1 cellular context compared by ENCODE assay signal in the genomic region with DNA sequence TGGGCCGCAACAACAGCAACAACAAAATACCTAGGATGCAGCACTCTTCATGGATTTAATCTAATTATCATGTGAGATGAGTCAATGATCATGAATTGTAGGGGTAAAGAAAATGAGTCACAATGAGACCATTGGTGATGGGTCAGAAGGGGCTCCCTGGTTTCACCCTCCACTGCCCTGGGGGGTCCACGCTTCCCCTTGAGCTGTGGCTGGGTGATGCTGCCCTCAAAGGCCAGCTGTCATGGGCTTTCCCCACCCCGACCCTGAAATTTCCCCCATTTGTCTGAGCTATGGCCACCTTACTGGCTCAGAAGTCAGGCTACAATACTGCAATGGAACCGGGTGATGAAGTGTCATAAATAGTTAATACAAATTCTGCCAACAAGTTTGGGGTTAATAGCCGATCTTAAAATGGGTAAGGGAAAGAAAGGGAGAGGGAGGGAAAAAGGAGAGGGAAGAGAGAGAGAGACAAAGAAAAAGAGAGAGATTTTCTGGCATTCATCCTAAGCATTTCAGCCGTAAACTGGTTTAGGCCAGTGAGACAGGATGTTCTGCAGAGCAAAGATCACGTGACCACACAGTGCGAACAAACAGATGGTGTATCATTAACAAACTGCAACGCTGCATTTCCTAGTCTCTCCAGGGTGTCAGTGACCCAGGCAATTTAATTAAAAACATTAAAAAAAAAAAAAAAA.
A peak's percentile ranks its signal among the peaks of the same experiment; 100 is the strongest.
TF ChIP-seq lines count a peak whose summit lies in the region.

No MANE protein-coding gene starts in this region.

TF ChIP-seq in HepG2, 621 proteins besides CTCF, POLR2A, EP300 and RAD21 (continued from another document):
- TF ChIP-seq, protein P1, sequence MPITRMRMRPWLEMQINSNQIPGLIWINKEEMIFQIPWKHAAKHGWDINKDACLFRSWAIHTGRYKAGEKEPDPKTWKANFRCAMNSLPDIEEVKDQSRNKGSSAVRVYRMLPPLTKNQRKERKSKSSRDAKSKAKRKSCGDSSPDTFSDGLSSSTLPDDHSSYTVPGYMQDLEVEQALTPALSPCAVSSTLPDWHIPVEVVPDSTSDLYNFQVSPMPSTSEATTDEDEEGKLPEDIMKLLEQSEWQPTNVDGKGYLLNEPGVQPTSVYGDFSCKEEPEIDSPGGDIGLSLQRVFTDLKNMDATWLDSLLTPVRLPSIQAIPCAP (CRISPR knock-in tag; IDR thresholded peaks at IDR 0.05; ENCODE audit: low read depth), result no peak
- no peak for TF ChIP-seq ATRX (CRISPR knock-in tag; IDR thresholded peaks at IDR 0.05; ENCODE audit: borderline replicate concordance)
- TF ChIP-seq EEA1 (CRISPR knock-in tag; IDR thresholded peaks at IDR 0.05; ENCODE audit: borderline replicate concordance), result no peak
- no peak for TF ChIP-seq ZNF883 (CRISPR knock-in tag; IDR thresholded peaks at IDR 0.05; ENCODE audit: not compliant biosample characterization)
- TF ChIP-seq, protein P2, sequence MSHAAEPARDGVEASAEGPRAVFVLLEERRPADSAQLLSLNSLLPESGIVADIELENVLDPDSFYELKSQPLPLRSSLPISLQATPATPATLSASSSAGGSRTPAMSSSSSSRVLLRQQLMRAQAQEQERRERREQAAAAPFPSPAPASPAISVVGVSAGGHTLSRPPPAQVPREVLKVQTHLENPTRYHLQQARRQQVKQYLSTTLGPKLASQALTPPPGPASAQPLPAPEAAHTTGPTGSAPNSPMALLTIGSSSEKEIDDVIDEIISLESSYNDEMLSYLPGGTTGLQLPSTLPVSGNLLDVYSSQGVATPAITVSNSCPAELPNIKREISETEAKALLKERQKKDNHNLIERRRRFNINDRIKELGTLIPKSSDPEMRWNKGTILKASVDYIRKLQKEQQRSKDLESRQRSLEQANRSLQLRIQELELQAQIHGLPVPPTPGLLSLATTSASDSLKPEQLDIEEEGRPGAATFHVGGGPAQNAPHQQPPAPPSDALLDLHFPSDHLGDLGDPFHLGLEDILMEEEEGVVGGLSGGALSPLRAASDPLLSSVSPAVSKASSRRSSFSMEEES (CRISPR knock-in tag; IDR thresholded peaks at IDR 0.05), result peak; percentile 79
- TF ChIP-seq NAIF1 (CRISPR knock-in tag; IDR thresholded peaks at IDR 0.05; ENCODE audit: borderline replicate concordance), result no peak
- no peak for TF ChIP-seq MAFG (CRISPR knock-in tag; IDR thresholded peaks at IDR 0.05)
- no peak for TF ChIP-seq KLF12 (CRISPR knock-in tag; IDR thresholded peaks at IDR 0.05; ENCODE audit: borderline replicate concordance)
- no peak for TF ChIP-seq NFKBIZ (CRISPR knock-in tag; IDR thresholded peaks at IDR 0.05)
- TF ChIP-seq BHLHE40 (IDR thresholded peaks at IDR 0.05; ENCODE audit: low read length), result peak; percentile 91
- no peak for TF ChIP-seq NKX3-1 (CRISPR knock-in tag; IDR thresholded peaks at IDR 0.05)
- no peak for TF ChIP-seq ZFP41 (CRISPR knock-in tag; IDR thresholded peaks at IDR 0.05; ENCODE audit: borderline replicate concordance)
- no peak for TF ChIP-seq ZNF776 (CRISPR knock-in tag; IDR thresholded peaks at IDR 0.05)
- TF ChIP-seq, protein P3, sequence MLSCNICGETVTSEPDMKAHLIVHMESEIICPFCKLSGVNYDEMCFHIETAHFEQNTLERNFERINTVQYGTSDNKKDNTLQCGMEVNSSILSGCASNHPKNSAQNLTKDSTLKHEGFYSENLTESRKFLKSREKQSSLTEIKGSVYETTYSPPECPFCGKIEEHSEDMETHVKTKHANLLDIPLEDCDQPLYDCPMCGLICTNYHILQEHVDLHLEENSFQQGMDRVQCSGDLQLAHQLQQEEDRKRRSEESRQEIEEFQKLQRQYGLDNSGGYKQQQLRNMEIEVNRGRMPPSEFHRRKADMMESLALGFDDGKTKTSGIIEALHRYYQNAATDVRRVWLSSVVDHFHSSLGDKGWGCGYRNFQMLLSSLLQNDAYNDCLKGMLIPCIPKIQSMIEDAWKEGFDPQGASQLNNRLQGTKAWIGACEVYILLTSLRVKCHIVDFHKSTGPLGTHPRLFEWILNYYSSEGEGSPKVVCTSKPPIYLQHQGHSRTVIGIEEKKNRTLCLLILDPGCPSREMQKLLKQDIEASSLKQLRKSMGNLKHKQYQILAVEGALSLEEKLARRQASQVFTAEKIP (CRISPR knock-in tag; IDR thresholded peaks at IDR 0.05; ENCODE audit: borderline replicate concordance), result no peak
- TF ChIP-seq, protein P4, sequence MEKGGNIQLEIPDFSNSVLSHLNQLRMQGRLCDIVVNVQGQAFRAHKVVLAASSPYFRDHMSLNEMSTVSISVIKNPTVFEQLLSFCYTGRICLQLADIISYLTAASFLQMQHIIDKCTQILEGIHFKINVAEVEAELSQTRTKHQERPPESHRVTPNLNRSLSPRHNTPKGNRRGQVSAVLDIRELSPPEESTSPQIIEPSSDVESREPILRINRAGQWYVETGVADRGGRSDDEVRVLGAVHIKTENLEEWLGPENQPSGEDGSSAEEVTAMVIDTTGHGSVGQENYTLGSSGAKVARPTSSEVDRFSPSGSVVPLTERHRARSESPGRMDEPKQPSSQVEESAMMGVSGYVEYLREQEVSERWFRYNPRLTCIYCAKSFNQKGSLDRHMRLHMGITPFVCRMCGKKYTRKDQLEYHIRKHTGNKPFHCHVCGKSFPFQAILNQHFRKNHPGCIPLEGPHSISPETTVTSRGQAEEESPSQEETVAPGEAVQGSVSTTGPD (CRISPR knock-in tag; IDR thresholded peaks at IDR 0.05), result no peak
- no peak for TF ChIP-seq MEIS1 (CRISPR knock-in tag; IDR thresholded peaks at IDR 0.05; ENCODE audit: borderline replicate concordance)
TF ChIP-seq in HepG2: peak in this region for 60.
